ENCODE assay signal across 9 cellular contexts in the genomic region with DNA sequence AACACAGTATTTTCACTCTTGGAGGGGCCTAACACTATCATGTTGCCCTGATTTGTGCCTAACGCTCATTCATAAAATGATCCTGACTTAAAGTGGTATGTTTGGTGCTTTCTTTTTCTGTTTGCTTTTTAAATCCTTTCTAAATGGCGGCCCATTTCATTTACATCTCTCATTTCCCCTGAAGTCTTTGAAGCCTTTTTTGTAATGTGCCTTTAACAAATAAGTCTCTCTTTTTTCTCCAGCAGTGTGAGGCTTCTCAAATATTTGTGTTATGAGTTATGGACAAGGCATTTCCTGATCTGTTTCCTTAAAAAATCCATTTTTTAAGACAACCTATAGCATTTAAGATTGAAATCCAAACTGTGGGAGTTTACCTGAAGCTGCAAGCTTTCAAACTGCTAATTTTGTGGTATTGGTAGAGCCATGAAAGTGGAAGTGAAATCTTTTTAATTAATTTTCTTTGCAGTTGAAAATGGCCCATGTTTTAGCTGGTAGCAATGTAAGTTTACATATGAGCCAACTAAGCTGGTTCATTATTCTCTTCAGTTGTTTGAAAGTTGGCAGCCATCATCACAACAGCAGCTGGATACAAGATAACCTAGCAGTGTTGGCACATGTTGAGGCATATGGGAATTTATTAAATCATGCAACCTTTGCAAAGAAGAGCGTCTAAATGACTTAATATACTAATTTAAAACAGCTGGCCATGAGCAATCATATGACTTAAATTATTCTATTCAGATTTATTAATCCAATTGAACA.
DNase-seq lines count a peak whose midpoint lies in the region; ATAC-seq and TF ChIP-seq lines count a peak whose summit lies in the region.
"Had no signal": no experiment of that assay in that cellular context is flagged by ENCODE, and none has a peak within 500 bp of the region (broad histone marks: within the 10 kb centered on the region; RNA-seq: fewer than 3 reads in every experiment).

No MANE protein-coding gene starts in this region.

- H3K4me3 ChIP-seq in breast epithelium: no peak overlapping the region
- no peak overlapping the region for H3K4me3 ChIP-seq in Panc1 (ENCODE audit: low read depth in 2 of 2, low read length in 2 of 2)
- H3K4me3 ChIP-seq in osteoblast (ENCODE audit: insufficient read depth, low read length): peak overlapping the region; percentile 19
- no peak overlapping the region for H3K4me3 ChIP-seq in transverse colon

- intact Hi-C loops in MCF 10A (cut with micrococcal nuclease): no loop called here
- intact Hi-C loops in breast epithelium (cut with DNase I; ENCODE audit: low total_unique reads): no loop called here
- intact Hi-C loops in Panc1 (cut with micrococcal nuclease; ENCODE audit: unreplicated experiment): no loop called here
- intact Hi-C loops in transverse colon (cut with DNase I; ENCODE audit: low total_unique reads): loop anchor here (5.0 kb wide), 1 partner anchor 648 kb away; no protein-coding TSS in a partner anchor

- POLR2A ChIA-PET in MCF 10A (lab: Yijun Ruan, JAX): interaction anchor here (1.1 to 1.5 kb wide), 2 partner anchors 11 to 19 kb away, joined by 3 to 6 read pairs; no protein-coding TSS in a partner anchor
- POLR2A ChIA-PET in Panc1 (lab: Charles Lee): no interaction called here

- H3K27ac ChIP-seq in breast epithelium (no peak overlapping the region), Panc1 (ENCODE audit: low read length) (peak overlapping the region; percentile 35; the same call in 1 of the 2 replicates), osteoblast (ENCODE audit: low read depth, low read length) (peak overlapping the region; percentile 71), transverse colon (no peak overlapping the region)
- H3K27ac ChIP-seq: parathyroid adenoma had no signal

- no peaks in the 10 kb centered on the region for H3K9me3 Mint-ChIP-seq in MCF 10A (ENCODE audit: unreplicated experiment)

- peaks cover 32% of the 10 kb centered on the region for H3K4me1 Mint-ChIP-seq in MCF 10A (ENCODE audit: insufficient read depth, unreplicated experiment)

- no peaks in the 10 kb centered on the region for H3K27me3 Mint-ChIP-seq in MCF 10A (ENCODE audit: insufficient read depth, unreplicated experiment)

- no peaks in the 10 kb centered on the region for H3K27me3 ChIP-seq in breast epithelium
- no peaks in the 10 kb centered on the region for H3K27me3 ChIP-seq in Panc1 (ENCODE audit: control insufficient read depth, insufficient read depth, low read length)
- H3K27me3 ChIP-seq in osteoblast (ENCODE audit: insufficient read depth, low read length): no peaks in the 10 kb centered on the region
- no peaks in the 10 kb centered on the region for H3K27me3 ChIP-seq in transverse colon

- no peaks in the 10 kb centered on the region for H3K9me3 ChIP-seq in breast epithelium
- H3K9me3 ChIP-seq in Panc1 (ENCODE audit: control insufficient read depth, insufficient read depth, low read depth, low read length): peaks cover 3% of the 10 kb centered on the region; the same call in 1 of the 2 replicates
- H3K9me3 ChIP-seq in osteoblast (ENCODE audit: low read depth, low read length): no peaks in the 10 kb centered on the region
- H3K9me3 ChIP-seq in transverse colon: no peaks in the 10 kb centered on the region

- H3K4me3 Mint-ChIP-seq in MCF 10A (ENCODE audit: unreplicated experiment): no peak overlapping the region

- WGBS in transverse colon (ENCODE audit: low coverage in 1 of 2), 2 donors: 73 to 79% methylated on average over 3 of the region's 3 CpGs

- peak overlapping the region; percentile 68 for H3K4me2 ChIP-seq in osteoblast (ENCODE audit: insufficient read depth, low read length)

- BruUV-seq in MCF 10A (replicated peaks; lab: Mats Ljungman, UMichigan) (no TSS peak), Panc1 (replicated peaks; lab: Mats Ljungman, UMichigan) (no TSS peak)

- H3K36me3 ChIP-seq in breast epithelium: no peaks in the 10 kb centered on the region
- H3K36me3 ChIP-seq in Panc1 (ENCODE audit: control insufficient read depth, insufficient read depth, low read length): no peaks in the 10 kb centered on the region
- no peaks in the 10 kb centered on the region for H3K36me3 ChIP-seq in osteoblast (ENCODE audit: insufficient read depth, low read length)
- no peaks in the 10 kb centered on the region for H3K36me3 ChIP-seq in transverse colon

- peak overlapping the region; percentile 60 for H2AFZ ChIP-seq in osteoblast (ENCODE audit: low read length)
- H2AFZ ChIP-seq: parathyroid adenoma had no signal

- no peaks in the 10 kb centered on the region for H4K20me1 ChIP-seq in osteoblast (ENCODE audit: insufficient read depth, low read length)

- no peaks in the 10 kb centered on the region for H3K36me3 Mint-ChIP-seq in MCF 10A (ENCODE audit: insufficient read depth, unreplicated experiment)

- TF ChIP-seq EP300 in transverse colon (IDR thresholded peaks at IDR 0.05; ENCODE audit: low read depth): no peak

- DNase-seq in MCF 10A (ENCODE audit: unreplicated experiment) (peak; percentile 38), breast epithelium (ENCODE audit: low spot score in 2 of 2) (no peak), Panc1 (ENCODE audit: low read depth, low spot score) (no peak), osteoblast (ENCODE audit: insufficient read length, low spot score, missing footprints) (peak; percentile 25), SKM-1 (lab: John Stamatoyannopoulos, UW; ENCODE audit: unreplicated experiment) (no peak), transverse colon (no peak), MV-4-11 (lab: John Stamatoyannopoulos, UW) (no peak)

- TF ChIP-seq CTCF in MCF 10A (IDR thresholded peaks at IDR 0.05; ENCODE audit: unreplicated experiment): no peak
- TF ChIP-seq CTCF in breast epithelium (IDR thresholded peaks at IDR 0.05): no peak
- TF ChIP-seq CTCF in Panc1 (IDR thresholded peaks at IDR 0.05): no peak
- TF ChIP-seq CTCF in osteoblast (IDR thresholded peaks at IDR 0.05; ENCODE audit: extremely low read depth, low read depth, low read length): no peak
- TF ChIP-seq CTCF in transverse colon (IDR thresholded peaks at IDR 0.05): no peak

- CTCF ChIA-PET in MCF 10A (lab: Yijun Ruan, JAX) (interaction anchor here (0.6 kb wide), 2 partner anchors 16 to 587 kb away, joined by 3 to 6 read pairs; no protein-coding TSS in a partner anchor), Panc1 (lab: Charles Lee) (no interaction called here)

- no peaks in the 10 kb centered on the region for H3K79me2 ChIP-seq in osteoblast (ENCODE audit: insufficient read depth, low read length)
- H3K79me2 ChIP-seq: parathyroid adenoma had no signal

- peak; percentile 64 for ATAC-seq in HG03097 (IDR thresholded peaks at IDR 0.05; ENCODE audit: low FRiP score, unreplicated experiment)
- peak; percentile 51; the same call in 1 of the 2 replicates for ATAC-seq in Panc1

- H3K4me1 ChIP-seq in breast epithelium: no peaks in the 10 kb centered on the region
- peaks cover 5% of the 10 kb centered on the region for H3K4me1 ChIP-seq in Panc1 (ENCODE audit: control insufficient read depth, insufficient read depth, low read length)
- H3K4me1 ChIP-seq in osteoblast (ENCODE audit: insufficient read depth, low read length): peaks cover 47% of the 10 kb centered on the region
- H3K4me1 ChIP-seq in transverse colon: peaks cover 0 to 8% (median 3%) of the 10 kb centered on the region in 4 donors
- H3K4me1 ChIP-seq: parathyroid adenoma had no signal

- TF ChIP-seq POLR2A in breast epithelium (IDR thresholded peaks at IDR 0.05) (no peak), transverse colon (IDR thresholded peaks at IDR 0.05) (no peak)

- in situ Hi-C loops in Panc1 (cut with HindIII; ENCODE audit: low pct_unique_long_range_greater_than_20kb, low sequenced_read_pairs) (no loop called here), transverse colon (cut with MboI; ENCODE audit: low pct_ligation_motif_present in 1 of 4, low pct_unique_long_range_greater_than_20kb in 1 of 4, low sequenced_read_pairs in 3 of 4) (no loop called here)

- H3K27ac Mint-ChIP-seq in MCF 10A (ENCODE audit: low read depth, unreplicated experiment): peak overlapping the region; percentile 82

Comparison
In these comparisons a context has a peak if more than half of its experiments do, and no peak if none do; other contexts are left out.
1. DNase-seq: peak in MCF 10A (single experiment) and osteoblast (single experiment); none in breast epithelium (0 of 2), Panc1 (single experiment), SKM-1 (single experiment), transverse colon (single experiment) and MV-4-11 (single experiment).
2. H3K27ac ChIP-seq: peak in Panc1 (single experiment) and osteoblast (single experiment); none in breast epithelium (0 of 2) and transverse colon (0 of 4).